Comparison of ENCODE assay signal across 7 cellular contexts in genomic region chr21:32279377-32279680, GRCh38. TPM values are rescaled to one million over a fixed set of nuclear protein-coding genes. Genes with fewer than 3 reads are reported as not detected.
DNase-seq lines count a peak whose midpoint lies in the region; ATAC-seq and TF ChIP-seq lines count a peak whose summit lies in the region.

No MANE protein-coding gene starts in this region.

- H4K20me1 ChIP-seq in smooth muscle cell (ENCODE audit: low read depth) = no peaks in the 10 kb centered on the region

- intact Hi-C loops in Panc1 (cut with micrococcal nuclease; ENCODE audit: unreplicated experiment) = no loop called here

- peaks cover 11% of the 10 kb centered on the region for H3K4me1 ChIP-seq in Panc1 (ENCODE audit: control insufficient read depth, insufficient read depth, low read length)
- H3K4me1 ChIP-seq in smooth muscle cell (ENCODE audit: low read depth) = peaks cover 14% of the 10 kb centered on the region

- peak overlapping the region; percentile 43 for H2AFZ ChIP-seq in smooth muscle cell (ENCODE audit: low read depth)

- no peaks in the 10 kb centered on the region for H3F3A ChIP-seq in smooth muscle cell (ENCODE audit: low read depth)

- no peaks in the 10 kb centered on the region for H3K27me3 ChIP-seq in Panc1 (ENCODE audit: control insufficient read depth, insufficient read depth, low read length)
- no peaks in the 10 kb centered on the region for H3K27me3 ChIP-seq in smooth muscle cell (ENCODE audit: low read depth)

- in situ Hi-C loops in Panc1 (cut with HindIII; ENCODE audit: low pct_unique_long_range_greater_than_20kb, low sequenced_read_pairs) = no loop called here

- peaks cover 16% of the 10 kb centered on the region for H3K79me2 ChIP-seq in smooth muscle cell (ENCODE audit: low read depth)

- POLR2A ChIA-PET in Panc1 (lab: Charles Lee) = no interaction called here

- WGBS in smooth muscle cell (ENCODE audit: low lambda C conversion rate) = 23% methylated on average over 10 of the region's 10 CpGs

- no peaks in the 10 kb centered on the region for H3K9me3 ChIP-seq in Panc1 (ENCODE audit: control insufficient read depth, insufficient read depth, low read depth, low read length)
- no peaks in the 10 kb centered on the region for H3K9me3 ChIP-seq in smooth muscle cell (replicated peaks; ENCODE audit: low read depth)

- H3K27ac ChIP-seq in Panc1 (ENCODE audit: low read length) = peak overlapping the region; percentile 75
- peak overlapping the region; percentile 25 for H3K27ac ChIP-seq in smooth muscle cell (ENCODE audit: low read depth)

- BruUV-seq in Panc1 (replicated peaks; lab: Mats Ljungman, UMichigan) = no TSS peak

- H3K4me2 ChIP-seq in smooth muscle cell = peak overlapping the region; percentile 84

- TF ChIP-seq CTCF in Panc1 (IDR thresholded peaks at IDR 0.05) = no peak
- TF ChIP-seq CTCF in fibroblast of villous mesenchyme (IDR thresholded peaks at IDR 0.05; ENCODE audit: insufficient read depth, low read depth, low read length) = no peak
- no peak for TF ChIP-seq CTCF in smooth muscle cell (IDR thresholded peaks at IDR 0.05; ENCODE audit: borderline replicate concordance, insufficient read depth, poor library complexity, severe bottlenecking)

- DNase-seq in Panc1 (ENCODE audit: low read depth, low spot score) (no peak), fibroblast of villous mesenchyme (ENCODE audit: low read depth) (no peak), smooth muscle cell (lab: John Stamatoyannopoulos, UW; ENCODE audit: unreplicated experiment) (no peak), hippocampal formation (lab: John Stamatoyannopoulos, UW) (no peak), H4 (ENCODE audit: low spot score) (no peak), SW 1271 (lab: John Stamatoyannopoulos, UW) (no peak)

- H3K4me3 ChIP-seq in Panc1 (ENCODE audit: low read depth in 2 of 2, low read length in 2 of 2) (peak overlapping the region; percentile 86 to 87), fibroblast of villous mesenchyme (ENCODE audit: low read depth, low read length) (peak overlapping the region; percentile 94), smooth muscle cell (peak overlapping the region; percentile 79)

- peak overlapping the region; percentile 77 for H3K9ac ChIP-seq in smooth muscle cell (ENCODE audit: low read depth)

- CTCF ChIA-PET in Panc1 (lab: Charles Lee) = interaction anchor here (0.6 kb wide), 1 partner anchor 970 kb away, joined by 6 read pairs; no protein-coding TSS in a partner anchor

- H3K36me3 ChIP-seq in Panc1 (ENCODE audit: control insufficient read depth, insufficient read depth, low read length) = peaks cover 2% of the 10 kb centered on the region
- no peaks in the 10 kb centered on the region for H3K36me3 ChIP-seq in smooth muscle cell (ENCODE audit: low read depth)

- ATAC-seq in GM21576 (IDR thresholded peaks at IDR 0.05; ENCODE audit: unreplicated experiment) (peak; percentile 19), Panc1 (no peak; the same call in 1 of the 2 replicates)

RNA-seq across cellular contexts. Expression of gene MIS18A, which starts 0.5 kb away (rescaled TPM):
- 16.3 TPM for total RNA-seq in Panc1 (2021; ENCODE audit: unreplicated experiment)
- polyA plus RNA-seq in Panc1 (2012; ENCODE audit: insufficient read length) = 12.4 TPM
- 6.4 and 13.0 TPM in 2 replicates for total RNA-seq in fibroblast of villous mesenchyme
- 6.9 and 20.0 TPM in 2 replicates for total RNA-seq in smooth muscle cell
- polyA plus RNA-seq in smooth muscle cell = 9.3 and 9.4 TPM in 2 replicates
- 37.8 and 38.3 TPM in 2 replicates for total RNA-seq in H4 (2014; rRNA removed; shearing (Covaris generic))

RNA-seq across cellular contexts. Expression of gene MRAP, which starts 19.3 kb away (rescaled TPM):
- total RNA-seq in Panc1 (2021; ENCODE audit: unreplicated experiment) = not detected
- not detected for polyA plus RNA-seq in Panc1 (2012; ENCODE audit: insufficient read length)
- total RNA-seq in fibroblast of villous mesenchyme = not detected in 2 replicates
- not detected in 2 replicates for total RNA-seq in smooth muscle cell
- polyA plus RNA-seq in smooth muscle cell = 0.77 TPM in 1 of 2 replicates, not detected in the other
- total RNA-seq in H4 (2014; rRNA removed; shearing (Covaris generic)) = not detected in 2 replicates
